10 cellular contexts compared by ENCODE assay signal in the genomic region with DNA sequence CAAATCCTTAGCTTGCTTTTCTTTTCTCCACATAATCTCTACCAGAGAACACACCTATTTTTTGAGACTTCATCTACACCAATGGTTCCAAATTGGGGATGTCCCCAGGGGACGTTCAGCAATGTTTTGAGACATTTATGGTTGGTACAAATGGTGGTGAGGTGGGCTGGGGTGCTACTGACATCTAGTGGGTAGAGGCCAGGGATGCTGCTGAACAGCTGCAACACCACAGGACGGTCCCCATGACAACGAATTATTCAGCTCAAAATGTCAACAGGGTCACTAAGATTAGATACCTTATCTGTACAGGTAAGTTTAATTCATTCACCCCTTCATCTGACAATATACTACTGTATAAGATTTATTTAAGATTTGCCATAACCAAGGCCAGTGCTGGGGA. TPM values are rescaled to one million over a fixed set of nuclear protein-coding genes. Genes with fewer than 3 reads are reported as not detected.
A peak's percentile ranks its signal among the peaks of the same experiment; 100 is the strongest.
DNase-seq lines count a peak whose midpoint lies in the region; FAIRE-seq and TF ChIP-seq lines count a peak whose summit lies in the region.
"Had no signal": no experiment of that assay in that cellular context is flagged by ENCODE, and none has a peak within 500 bp of the region (broad histone marks: within the 10 kb centered on the region; RNA-seq: fewer than 3 reads in every experiment).

No MANE protein-coding gene starts in this region.

- H3K4me1 ChIP-seq in rectal smooth muscle tissue (ENCODE audit: control insufficient read depth, insufficient read depth, low read length): peaks cover 19% of the 10 kb centered on the region
- H3K4me1 ChIP-seq in stomach: peaks cover 16 to 47% (median 29%) of the 10 kb centered on the region in 4 donors

- DNase-seq in NCI-H1436 (lab: John Stamatoyannopoulos, UW) (peak; percentile 43), NCI-H1436 treated with DMSO at 0.1 percent for 48 hours (lab: John Stamatoyannopoulos, UW) (no peak), NCI-H146 treated with DMSO at 0.1 percent for 48 hours (lab: John Stamatoyannopoulos, UW; ENCODE audit: unreplicated experiment) (peak; percentile 43), coronary artery (ENCODE audit: low spot score) (no peak), stomach (no peak), HPDE6-E6E7 (ENCODE audit: extremely low spot score) (no peak), frontal cortex (ENCODE audit: low spot score in 2 of 2) (no peak)

- TF ChIP-seq CTCF in coronary artery (IDR thresholded peaks at IDR 0.05): no peak
- TF ChIP-seq CTCF in stomach (IDR thresholded peaks at IDR 0.05): no peak

- TF ChIP-seq POLR2A in stomach (IDR thresholded peaks at IDR 0.05): no peak

- WGBS in stomach, 5 donors: 29 to 47% (median 43%) methylated on average over 3 of the region's 3 CpGs

- H3K27me3 ChIP-seq in rectal smooth muscle tissue (ENCODE audit: control insufficient read depth, insufficient read depth, low read length) (no peaks in the 10 kb centered on the region), stomach (no peaks in the 10 kb centered on the region)

- H3K36me3 ChIP-seq in rectal smooth muscle tissue (ENCODE audit: control insufficient read depth, insufficient read depth, low read length) (peaks cover 12% of the 10 kb centered on the region), stomach (peaks cover 18 to 47% (median 46%) of the 10 kb centered on the region in 4 donors)

- H3K4me3 ChIP-seq in coronary artery (no peak overlapping the region), rectal smooth muscle tissue (ENCODE audit: low read length) (no peak overlapping the region), stomach (no peak overlapping the region)
- H3K4me3 ChIP-seq: SK-N-MC had no signal

- TF ChIP-seq EP300 in stomach (IDR thresholded peaks at IDR 0.05): no peak

- no peak overlapping the region for H3K9ac ChIP-seq in rectal smooth muscle tissue (ENCODE audit: low read length)

- intact Hi-C loops in stomach (cut with DNase I; ENCODE audit: low total_unique reads): no loop called here

- FAIRE-seq in frontal cortex (lab: Jason Lieb, UNC): no peak
- FAIRE-seq: colon had no signal

- H3K9me3 ChIP-seq in stomach: no peaks in the 10 kb centered on the region

- H3K27ac ChIP-seq in coronary artery: peak overlapping the region; percentile 69 to 77
- H3K27ac ChIP-seq in rectal smooth muscle tissue (ENCODE audit: low read depth, low read length): peak overlapping the region; percentile 76
- H3K27ac ChIP-seq in stomach: peak overlapping the region in 2 of 5 donors; percentile 46 to 81
- H3K27ac ChIP-seq: SK-N-MC had no signal

RNA-seq across cellular contexts. Expression of a gene that starts 14.4 kb away (rescaled TPM):
- total RNA-seq in stomach: 100 to 1,000 TPM in 2 of 5 donors, 10 to 100 TPM in 3; 17.1 to 194 (median 56.2) TPM
- polyA plus RNA-seq in stomach: 1 to 10 TPM; 2.6 to 3.9 (median 2.7) TPM
- 15.9 TPM for total RNA-seq in frontal cortex

Comparison
In these comparisons a context has a peak if more than half of its experiments do, and no peak if none do; other contexts are left out.
1. DNase-seq: peak in NCI-H1436 (single experiment) and NCI-H146 treated with DMSO at 0.1 percent for 48 hours (single experiment); none in NCI-H1436 treated with DMSO at 0.1 percent for 48 hours (single experiment), coronary artery (single experiment), stomach (single experiment), HPDE6-E6E7 (single experiment) and frontal cortex (0 of 2).